Comparison of ENCODE assay signal across 14 cellular contexts in genomic region chr9:127197861-127198430, GRCh38.
DNase-seq lines count a peak whose midpoint lies in the region; ATAC-seq and TF ChIP-seq lines count a peak whose summit lies in the region.
"Had no signal": no experiment of that assay in that cellular context is flagged by ENCODE, and none has a peak within 500 bp of the region (broad histone marks: within the 10 kb centered on the region; RNA-seq: fewer than 3 reads in every experiment).

No MANE protein-coding gene starts in this region.

- H3K23ac ChIP-seq in IMR-90 (ENCODE audit: low read depth, low read length), result no peak overlapping the region

- H2AK9ac ChIP-seq in IMR-90 (replicated peaks; ENCODE audit: low read depth, low read length, poor library complexity), result peak overlapping the region; percentile 10

- no peak overlapping the region for H3K9ac ChIP-seq in IMR-90 (ENCODE audit: low read depth, low read length)
- H3K9ac ChIP-seq in endodermal cell (ENCODE audit: extremely low read depth, low read length, poor library complexity, severe bottlenecking), result no peak overlapping the region
- no peak overlapping the region for H3K9ac ChIP-seq in liver (ENCODE audit: low read depth in 1 of 2, low read length in 2 of 2)
- no peak overlapping the region for H3K9ac ChIP-seq in PC-3 (ENCODE audit: low read length)

- no peak overlapping the region for H3K56ac ChIP-seq in IMR-90 (ENCODE audit: extremely low read depth, insufficient read depth, low read length)

- no peaks in the 10 kb centered on the region for H3K79me1 ChIP-seq in IMR-90 (ENCODE audit: low read depth in 1 of 2, low read length in 2 of 2)

- in situ Hi-C loops in IMR-90 (cut with MboI; ENCODE audit: low sequenced_read_pairs), result loop anchor here (5.0 to 10.0 kb wide), 2 partner anchors 233 to 256 kb away; no protein-coding TSS in a partner anchor
- in situ Hi-C loops in ACHN (cut with HindIII; ENCODE audit: low pct_ligation_motif_present, low pct_unique_long_range_greater_than_20kb, low sequenced_read_pairs), result no loop called here

- H3K4ac ChIP-seq in IMR-90 (ENCODE audit: low read depth, low read length), result peak overlapping the region; percentile 40

- H2BK15ac ChIP-seq in IMR-90 (ENCODE audit: low read depth, low read length), result peak overlapping the region; percentile 44; the same call in 1 of the 3 replicates

- no peak overlapping the region for H4K8ac ChIP-seq in IMR-90 (ENCODE audit: low read depth in 2 of 2, low read length in 2 of 2)

- peak overlapping the region; percentile 50 for H2BK20ac ChIP-seq in IMR-90 (ENCODE audit: low read depth, low read length)

- H3K9me1 ChIP-seq in IMR-90 (ENCODE audit: insufficient read depth, low read length), result peaks cover 12% of the 10 kb centered on the region; the same call in 1 of the 2 replicates

- 50% methylated on average over 3 of the region's 8 CpGs; no CpG with 5 or more reads in 1 of the 2 experiments for WGBS in IMR-90 (ENCODE audit: extremely low coverage in 2 of 2, insufficient read length in 1 of 2), 2 experiments
- WGBS in endodermal cell (ENCODE audit: insufficient coverage in 1 of 2, insufficient read length in 1 of 2), 2 experiments, result 93 to 94% methylated on average over 7 to 8 of the region's 8 CpGs
- 85% methylated on average over 8 of the region's 8 CpGs for WGBS in liver
- WGBS in spleen, 5 donors, result 78 to 90% (median 86%) methylated on average over 5 to 8 of the region's 8 CpGs

- dilution Hi-C loops in IMR-90 (cut with HindIII; ENCODE audit: low sequenced_read_pairs, unreplicated experiment), result no loop called here

- H4K91ac ChIP-seq in IMR-90 (ENCODE audit: insufficient read depth, low read depth, low read length), result 0 out of 2 replicates have a peak overlapping the region, but pooled peaks have one; percentile 33

- peak; percentile 10; the same call in 1 of the 2 replicates for ATAC-seq in IMR-90 (ENCODE audit: low read depth)
- no peak for ATAC-seq in PC-3
- ATAC-seq in HG03571 (IDR thresholded peaks at IDR 0.05; ENCODE audit: unreplicated experiment), result no peak
- ATAC-seq: stimulated activated naive CD8-positive, alpha-beta T cell treated with anti-CD3 and anti-CD28 coated beads, Interleukin-15, Interleukin-2, amounts not matched to agents 100 U/mL and 50 U/mL, for 24 hours had no signal

- peak overlapping the region; percentile 75; the same call in 1 of the 2 replicates for H2AK5ac ChIP-seq in IMR-90 (ENCODE audit: low read depth, low read length)

- no peaks in the 10 kb centered on the region for H3K27me3 Mint-ChIP-seq in endodermal cell (ENCODE audit: insufficient read depth)

- H3F3A ChIP-seq in PC-3 (ENCODE audit: low read length, unreplicated experiment), result no peaks in the 10 kb centered on the region

- peaks cover 2% of the 10 kb centered on the region for H3K4me1 Mint-ChIP-seq in endodermal cell

- no peaks in the 10 kb centered on the region for H3K9me2 ChIP-seq in PC-3 (replicated peaks; ENCODE audit: low read length)

- intact Hi-C loops in IMR-90 (cut with micrococcal nuclease), result loop anchor here (2.0 to 5.0 kb wide), 2 partner anchors 96 to 149 kb away; no protein-coding TSS in a partner anchor
- intact Hi-C loops in spleen (cut with DNase I; ENCODE audit: low total_unique reads), result loop anchor here (2.0 kb wide), 1 partner anchor 257 kb away; no protein-coding TSS in a partner anchor
- intact Hi-C loops in PC-3 (cut with micrococcal nuclease), result no loop called here

- peak overlapping the region; percentile 52 for H2BK120ac ChIP-seq in IMR-90 (ENCODE audit: low read depth, low read length)

- CTCF ChIA-PET in IMR-90 (lab: Yijun Ruan, JAX), result interaction anchor here (1.4 to 4.4 kb wide), 4 partner anchors 34 to 257 kb away, joined by 3 to 27 read pairs (median 6); no protein-coding TSS in a partner anchor
- CTCF ChIA-PET in PC-3 (lab: Charles Lee), result interaction anchor here (0.8 kb wide), 1 partner anchor 256 kb away, joined by 3 read pairs; no protein-coding TSS in a partner anchor

- H3K4me3 Mint-ChIP-seq in endodermal cell, result no peak overlapping the region

- 0 out of 2 replicates have a peak overlapping the region, but pooled peaks have one; percentile 48 for H3K14ac ChIP-seq in IMR-90 (replicated peaks; ENCODE audit: low read depth, low read length)

- H2BK5ac ChIP-seq in IMR-90 (ENCODE audit: low read depth, low read length, poor library complexity, severe bottlenecking), result no peak overlapping the region

- H3K4me1 ChIP-seq in IMR-90 (ENCODE audit: control insufficient read depth, insufficient read depth, low read length), result peaks cover 14% of the 10 kb centered on the region; the same call in 1 of the 2 replicates
- no peaks in the 10 kb centered on the region for H3K4me1 ChIP-seq in endodermal cell (ENCODE audit: control insufficient read depth, insufficient read depth, low read length)
- H3K4me1 ChIP-seq in liver (ENCODE audit: control insufficient read depth in 4 of 4, insufficient read depth in 4 of 4, low read length in 3 of 4), result peaks cover 0 to 5% (median 2%) of the 10 kb centered on the region in 4 donors
- peaks cover 7 to 25% (median 16%) of the 10 kb centered on the region in 6 donors for H3K4me1 ChIP-seq in spleen
- peaks cover 16% of the 10 kb centered on the region for H3K4me1 ChIP-seq in PC-3 (ENCODE audit: insufficient read depth, low read length)

- H3K36me3 ChIP-seq in IMR-90 (ENCODE audit: control insufficient read depth, insufficient read depth, low read length) (no peaks in the 10 kb centered on the region), endodermal cell (ENCODE audit: control insufficient read depth, insufficient read depth, low read length) (no peaks in the 10 kb centered on the region), liver (ENCODE audit: control insufficient read depth in 4 of 4, insufficient read depth in 3 of 4, low read depth in 1 of 4, low read length in 3 of 4) (no peaks in the 10 kb centered on the region), spleen (peaks cover 0 to 11% (median 0%) of the 10 kb centered on the region in 6 donors), PC-3 (ENCODE audit: low read depth, low read length) (no peaks in the 10 kb centered on the region)

- TF ChIP-seq RAD21 in IMR-90 (IDR thresholded peaks at IDR 0.05; ENCODE audit: low read length), result no peak
- TF ChIP-seq RAD21 in liver (IDR thresholded peaks at IDR 0.05), result no peak

- H3K27ac Mint-ChIP-seq in endodermal cell, result peak overlapping the region; percentile 55

- H2AFZ ChIP-seq in IMR-90 (replicated peaks; ENCODE audit: low read length, poor library complexity) (peak overlapping the region; percentile 8), PC-3 (ENCODE audit: low read length) (no peak overlapping the region)

- peaks cover 2% of the 10 kb centered on the region for H3K36me3 Mint-ChIP-seq in endodermal cell (ENCODE audit: low read depth)

- no peak overlapping the region for H3K4me3 ChIP-seq in IMR-90 (ENCODE audit: insufficient read depth, low read depth, low read length)
- no peak overlapping the region for H3K4me3 ChIP-seq in endodermal cell (ENCODE audit: low read length)
- no peak overlapping the region for H3K4me3 ChIP-seq in liver (ENCODE audit: low read depth in 1 of 3, low read length in 3 of 3)
- no peak overlapping the region for H3K4me3 ChIP-seq in spleen
- no peak overlapping the region for H3K4me3 ChIP-seq in PC-3 (ENCODE audit: low read length)

- H3K4me2 ChIP-seq in IMR-90 (ENCODE audit: low read depth, low read length) (no peak overlapping the region), PC-3 (ENCODE audit: low read length) (no peak overlapping the region)

- no peaks in the 10 kb centered on the region for H3K79me2 ChIP-seq in PC-3 (ENCODE audit: low read length)

- H4K20me1 ChIP-seq in IMR-90 (ENCODE audit: insufficient read depth, low read length) (no peaks in the 10 kb centered on the region), PC-3 (ENCODE audit: low read length) (no peaks in the 10 kb centered on the region)

- no TSS peak for BruUV-seq in IMR-90 (replicated peaks; lab: Mats Ljungman, UMichigan)
- no TSS peak for BruUV-seq in PC-3 (replicated peaks; lab: Mats Ljungman, UMichigan)

- POLR2A ChIA-PET in IMR-90 (lab: Charles Lee; ENCODE audit: unreplicated experiment), result no interaction called here
- POLR2A ChIA-PET in PC-3 (lab: Charles Lee; ENCODE audit: unreplicated experiment), result no interaction called here

- H3K27ac ChIP-seq in IMR-90 (ENCODE audit: insufficient read depth, low read length) (no peak overlapping the region), endodermal cell (ENCODE audit: low read depth, low read length) (no peak overlapping the region), liver (ENCODE audit: low read depth in 1 of 2, low read length in 2 of 2) (peak overlapping the region in 1 of 2 donors; percentile 34), spleen (peak overlapping the region; percentile 11 to 67 (median 50)), PC-3 (ENCODE audit: low read length) (no peak overlapping the region)
- H3K27ac ChIP-seq: HL-60 had no signal

- TF ChIP-seq POLR2A in IMR-90 (IDR thresholded peaks at IDR 0.05; ENCODE audit: low read depth, low read length) (no peak), spleen (IDR thresholded peaks at IDR 0.05) (no peak)

- DNase-seq in IMR-90 (peak; percentile 51), endodermal cell (no peak), spleen (peak; percentile 56), PC-3 (no peak), ACHN (no peak)
- no peak for DNase-seq in activated CD4-positive, alpha-beta T cell treated with anti-CD3 and anti-CD28 coated beads, Interleukin-2, amount 50 U/mL, for 1 hour
- DNase-seq: activated gamma-delta T cell treated with Interleukin-2 at 50 U/mL for 16 hours; KBM-7; NCI-H1092 treated with DMSO at 0.1 percent for 48 hours; NCI-H2107; stimulated activated naive CD8-positive, alpha-beta T cell treated with anti-CD3 and anti-CD28 coated beads, Interleukin-15, Interleukin-2, amounts not matched to agents 100 U/mL and 50 U/mL, for 24 hours had no signal

- H3K27me3 ChIP-seq in IMR-90 (ENCODE audit: control insufficient read depth, insufficient read depth, low read length), result no peaks in the 10 kb centered on the region
- H3K27me3 ChIP-seq in endodermal cell (ENCODE audit: control insufficient read depth, insufficient read depth, low read length, poor library complexity, severe bottlenecking), result no peaks in the 10 kb centered on the region
- H3K27me3 ChIP-seq in liver (ENCODE audit: control insufficient read depth in 4 of 4, insufficient read depth in 4 of 4, low read length in 3 of 4), result no peaks in the 10 kb centered on the region
- H3K27me3 ChIP-seq in spleen (replicated peaks in 1 of 7), result no peaks in the 10 kb centered on the region
- no peaks in the 10 kb centered on the region for H3K27me3 ChIP-seq in PC-3 (ENCODE audit: low read length)

- H4K5ac ChIP-seq in IMR-90 (ENCODE audit: low read depth, low read length), result no peak overlapping the region; the same call in 1 of the 2 replicates

- peak overlapping the region; percentile 11; the same call in 1 of the 2 replicates for H3K18ac ChIP-seq in IMR-90 (ENCODE audit: low read depth, low read length)

- TF ChIP-seq CTCF in IMR-90 (conservative IDR thresholded peaks at IDR 0.05; ENCODE audit: low read depth, low read length) (no peak), endodermal cell (conservative IDR thresholded peaks at IDR 0.05) (no peak), liver (IDR thresholded peaks at IDR 0.05; ENCODE audit: low read depth, low read length, missing input control) (no peak), spleen (IDR thresholded peaks at IDR 0.05 in 8 of 11, conservative IDR thresholded peaks at IDR 0.05 in 3 of 11) (no peak), PC-3 (conservative IDR thresholded peaks at IDR 0.05; ENCODE audit: low read depth, low read length) (no peak)

- H3K9me3 ChIP-seq in IMR-90 (ENCODE audit: control insufficient read depth, insufficient read depth, low read length), result no peaks in the 10 kb centered on the region
- no peaks in the 10 kb centered on the region for H3K9me3 ChIP-seq in endodermal cell (ENCODE audit: control insufficient read depth, low read length)
- no peaks in the 10 kb centered on the region for H3K9me3 ChIP-seq in liver (ENCODE audit: control insufficient read depth in 4 of 4, low read length in 3 of 4)
- no peaks in the 10 kb centered on the region for H3K9me3 ChIP-seq in spleen
- no peaks in the 10 kb centered on the region for H3K9me3 ChIP-seq in PC-3 (ENCODE audit: low read length)

- no peaks in the 10 kb centered on the region for H3K9me3 Mint-ChIP-seq in endodermal cell

Comparison
In these comparisons a context has a peak if more than half of its experiments do, and no peak if none do; other contexts are left out.
1. DNase-seq: peak in IMR-90 (single experiment) and spleen (single experiment); none in endodermal cell (single experiment), PC-3 (single experiment), activated CD4-positive, alpha-beta T cell treated with anti-CD3 and anti-CD28 coated beads, Interleukin-2, amount 50 U/mL, for 1 hour (single experiment) and ACHN (single experiment).
2. H3K27ac ChIP-seq: peak in spleen (8 of 8); none in IMR-90 (single experiment), endodermal cell (single experiment) and PC-3 (single experiment).